2 cellular contexts compared by ENCODE assay signal in the genomic region with DNA sequence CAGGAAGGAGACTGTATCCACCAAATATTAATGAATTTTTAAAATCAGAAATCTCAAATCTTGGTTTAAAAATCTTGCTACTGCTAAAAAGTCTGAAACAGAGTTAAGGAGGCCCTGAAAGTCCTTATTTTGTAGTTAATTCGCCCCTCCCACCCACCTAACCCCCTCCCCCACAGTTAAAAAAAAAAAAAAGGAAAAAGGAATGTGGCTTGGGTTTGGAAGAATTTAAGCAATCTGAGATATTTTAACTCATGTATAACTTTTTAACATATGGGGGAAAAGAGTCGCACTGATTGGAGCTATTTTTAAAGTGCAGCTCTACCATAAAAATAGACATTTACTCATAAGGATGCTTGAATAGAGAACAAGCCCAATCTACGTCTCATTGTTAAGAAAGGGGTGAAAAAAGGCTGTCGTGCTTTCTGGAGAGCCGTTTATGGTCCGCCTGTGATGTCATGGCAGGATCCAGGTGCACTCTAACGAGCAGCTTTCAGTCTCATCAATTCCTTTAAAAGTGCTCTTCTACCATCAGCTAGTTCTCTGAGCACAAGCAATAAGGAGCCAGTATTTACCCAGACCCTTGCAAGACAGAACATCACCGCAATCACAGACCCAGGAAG.
A peak's percentile ranks its signal among the peaks of the same experiment; 100 is the strongest.
TF ChIP-seq lines count a peak whose summit lies in the region.

No MANE protein-coding gene starts in this region.

TF ChIP-seq in GM23338, 12 proteins besides CTCF, POLR2A, EP300 and RAD21:
- TF ChIP-seq POLR2AphosphoS5 (IDR thresholded peaks at IDR 0.05; ENCODE audit: low read depth) (no peak), JUNB (IDR thresholded peaks at IDR 0.05; ENCODE audit: unreplicated experiment) (no peak), EZH2phosphoT487 (IDR thresholded peaks at IDR 0.05; ENCODE audit: unreplicated experiment) (no peak), CREB1 (CRISPR knock-in tag; IDR thresholded peaks at IDR 0.05; ENCODE audit: low read depth) (0 out of 2 replicates have a peak, but pooled peaks have one; percentile 36), STAT1 (IDR thresholded peaks at IDR 0.05; ENCODE audit: unreplicated experiment) (no peak), ETS1 (IDR thresholded peaks at IDR 0.05) (no peak), ZNF114 (CRISPR knock-in tag; IDR thresholded peaks at IDR 0.05) (no peak)
- TF ChIP-seq, protein P1, sequence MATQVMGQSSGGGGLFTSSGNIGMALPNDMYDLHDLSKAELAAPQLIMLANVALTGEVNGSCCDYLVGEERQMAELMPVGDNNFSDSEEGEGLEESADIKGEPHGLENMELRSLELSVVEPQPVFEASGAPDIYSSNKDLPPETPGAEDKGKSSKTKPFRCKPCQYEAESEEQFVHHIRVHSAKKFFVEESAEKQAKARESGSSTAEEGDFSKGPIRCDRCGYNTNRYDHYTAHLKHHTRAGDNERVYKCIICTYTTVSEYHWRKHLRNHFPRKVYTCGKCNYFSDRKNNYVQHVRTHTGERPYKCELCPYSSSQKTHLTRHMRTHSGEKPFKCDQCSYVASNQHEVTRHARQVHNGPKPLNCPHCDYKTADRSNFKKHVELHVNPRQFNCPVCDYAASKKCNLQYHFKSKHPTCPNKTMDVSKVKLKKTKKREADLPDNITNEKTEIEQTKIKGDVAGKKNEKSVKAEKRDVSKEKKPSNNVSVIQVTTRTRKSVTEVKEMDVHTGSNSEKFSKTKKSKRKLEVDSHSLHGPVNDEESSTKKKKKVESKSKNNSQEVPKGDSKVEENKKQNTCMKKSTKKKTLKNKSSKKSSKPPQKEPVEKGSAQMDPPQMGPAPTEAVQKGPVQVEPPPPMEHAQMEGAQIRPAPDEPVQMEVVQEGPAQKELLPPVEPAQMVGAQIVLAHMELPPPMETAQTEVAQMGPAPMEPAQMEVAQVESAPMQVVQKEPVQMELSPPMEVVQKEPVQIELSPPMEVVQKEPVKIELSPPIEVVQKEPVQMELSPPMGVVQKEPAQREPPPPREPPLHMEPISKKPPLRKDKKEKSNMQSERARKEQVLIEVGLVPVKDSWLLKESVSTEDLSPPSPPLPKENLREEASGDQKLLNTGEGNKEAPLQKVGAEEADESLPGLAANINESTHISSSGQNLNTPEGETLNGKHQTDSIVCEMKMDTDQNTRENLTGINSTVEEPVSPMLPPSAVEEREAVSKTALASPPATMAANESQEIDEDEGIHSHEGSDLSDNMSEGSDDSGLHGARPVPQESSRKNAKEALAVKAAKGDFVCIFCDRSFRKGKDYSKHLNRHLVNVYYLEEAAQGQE (IDR thresholded peaks at IDR 0.05; ENCODE audit: unreplicated experiment) = no peak

TF ChIP-seq in H1, 55 proteins besides CTCF, POLR2A, EP300 and RAD21:
- TF ChIP-seq CBX5 (IDR thresholded peaks at IDR 0.05; ENCODE audit: low read depth, low read length) = no peak
- TF ChIP-seq CHD7 (IDR thresholded peaks at IDR 0.05; ENCODE audit: insufficient replicate concordance, low read length) = peak; percentile 41
- TF ChIP-seq TEAD4 (IDR thresholded peaks at IDR 0.05; ENCODE audit: low read depth, low read length) = peak; percentile 47; the same call in 1 of the 2 replicates
- no peak for TF ChIP-seq EGR1 (IDR thresholded peaks at IDR 0.05; ENCODE audit: borderline replicate concordance, low read depth, low read length)
- TF ChIP-seq CREB1 (IDR thresholded peaks at IDR 0.05) = peak; percentile 22; the same call in 1 of the 2 replicates
- TF ChIP-seq BCL11A (IDR thresholded peaks at IDR 0.05; ENCODE audit: low read depth in 2 of 2, low read length in 2 of 2) = no peak
- TF ChIP-seq SP1 (IDR thresholded peaks at IDR 0.05; ENCODE audit: low read depth, low read length) = 0 out of 2 replicates have a peak, but pooled peaks have one; percentile 10
